In the genomic region with DNA sequence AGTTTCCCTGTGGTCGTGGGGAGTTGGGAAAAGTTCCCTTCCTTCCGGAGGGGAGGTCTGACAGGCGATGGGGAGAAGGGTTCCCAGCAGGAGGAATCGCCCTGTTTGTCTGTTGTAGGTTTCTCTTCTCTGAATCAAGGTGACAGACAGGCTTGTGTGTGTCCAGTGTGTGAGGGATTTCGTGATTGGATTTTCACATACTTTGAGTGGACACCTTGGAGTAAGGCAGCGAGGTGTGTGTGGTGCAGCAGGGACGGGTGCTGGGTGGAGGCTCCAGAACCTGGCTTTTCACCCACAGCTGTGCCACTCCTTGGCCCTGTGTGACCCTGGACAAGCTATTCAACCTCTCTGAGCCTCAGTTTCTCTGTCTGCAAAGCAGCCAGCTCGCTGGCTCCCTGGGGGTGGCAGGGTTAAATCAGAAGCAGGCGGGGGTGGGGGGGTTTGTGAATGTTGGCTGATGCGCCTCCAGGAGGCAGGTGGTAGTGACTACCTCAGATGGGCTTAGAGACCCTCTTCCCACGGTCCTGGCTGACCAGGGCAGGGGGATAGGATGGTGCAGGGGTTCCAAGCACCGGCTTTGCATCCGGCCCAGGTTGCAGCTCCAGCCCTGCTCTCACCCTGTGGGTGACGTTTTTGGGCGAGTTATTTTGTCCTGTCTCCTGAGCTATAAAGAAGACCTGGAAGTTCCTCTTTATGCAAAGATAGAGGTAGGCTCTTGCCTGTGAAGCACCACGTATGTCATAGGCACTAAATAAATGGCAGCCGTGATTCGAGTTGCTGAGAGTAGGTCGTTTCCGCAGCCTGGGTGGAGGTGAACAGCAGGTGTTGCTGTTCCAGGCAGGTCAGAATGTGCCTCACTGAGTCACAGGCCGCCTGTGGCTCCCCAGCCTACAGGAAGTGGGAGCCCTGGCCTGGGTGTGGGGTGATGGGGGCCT, we compare ENCODE assay signal across 9 cellular contexts. TPM values are rescaled to one million over a fixed set of nuclear protein-coding genes. Genes with fewer than 3 reads are reported as not detected.
DNase-seq lines count a peak whose midpoint lies in the region; ATAC-seq and TF ChIP-seq lines count a peak whose summit lies in the region.
"Had no signal": no experiment of that assay in that cellular context is flagged by ENCODE, and none has a peak within 500 bp of the region (broad histone marks: within the 10 kb centered on the region; RNA-seq: fewer than 3 reads in every experiment).

No MANE protein-coding gene starts in this region.

- peak overlapping the region; percentile 75 for H3K4me3 Mint-ChIP-seq in neural progenitor cell
- H3K4me3 Mint-ChIP-seq in stimulated activated effector memory CD8-positive, alpha-beta T cell treated with anti-CD3 and anti-CD28 coated beads, Interleukin-12 subunit alpha, Interleukin-12 subunit beta, amount 100 ng/mL, for 72 hours, result no peak overlapping the region

- no peak overlapping the region for H3K27ac ChIP-seq in neural progenitor cell

- peaks cover 8% of the 10 kb centered on the region for H3K27me3 Mint-ChIP-seq in neural progenitor cell (ENCODE audit: insufficient read depth, low read depth)

- no peaks in the 10 kb centered on the region for H3K9me3 Mint-ChIP-seq in neural progenitor cell
- H3K9me3 Mint-ChIP-seq in stimulated activated effector memory CD8-positive, alpha-beta T cell treated with anti-CD3 and anti-CD28 coated beads, Interleukin-12 subunit alpha, Interleukin-12 subunit beta, amount 100 ng/mL, for 72 hours, result no peaks in the 10 kb centered on the region

- H4K20me1 ChIP-seq in neural progenitor cell (ENCODE audit: low read depth), result no peaks in the 10 kb centered on the region

- no peaks in the 10 kb centered on the region for H3K36me3 ChIP-seq in BE2C
- no peaks in the 10 kb centered on the region for H3K36me3 ChIP-seq in neural progenitor cell

- ATAC-seq in HG02588 (IDR thresholded peaks at IDR 0.05; ENCODE audit: unreplicated experiment), result no peak
- no peak for ATAC-seq in stimulated activated effector memory CD8-positive, alpha-beta T cell treated with anti-CD3 and anti-CD28 coated beads, Interleukin-12 subunit alpha, Interleukin-12 subunit beta, amount 100 ng/mL, for 72 hours

- H3K4me3 ChIP-seq in BE2C (ENCODE audit: low read depth, low read length) (peak overlapping the region; percentile 61), epithelial cell of proximal tubule (ENCODE audit: low read depth, low read length) (peak overlapping the region; percentile 52), neural progenitor cell (peak overlapping the region; percentile 46)

- peaks cover 13% of the 10 kb centered on the region for H3K4me1 Mint-ChIP-seq in neural progenitor cell
- H3K4me1 Mint-ChIP-seq in stimulated activated effector memory CD8-positive, alpha-beta T cell treated with anti-CD3 and anti-CD28 coated beads, Interleukin-12 subunit alpha, Interleukin-12 subunit beta, amount 100 ng/mL, for 72 hours, result no peaks in the 10 kb centered on the region

- no peak overlapping the region for H3K9ac ChIP-seq in neural progenitor cell

- H3F3A ChIP-seq in neural progenitor cell (ENCODE audit: low read depth), result no peaks in the 10 kb centered on the region

- peak overlapping the region; percentile 75 for H3K4me2 ChIP-seq in neural progenitor cell

- intact Hi-C loops in posterior vena cava (cut with DNase I), result loop anchor here in 1 of 2 donors (10.0 kb wide), 1 partner anchor 1391 kb away; no protein-coding TSS in a partner anchor

- H3K27me3 ChIP-seq in BE2C (no peaks in the 10 kb centered on the region), neural progenitor cell (peaks cover 31% of the 10 kb centered on the region)

- TF ChIP-seq CTCF in BE2C (IDR thresholded peaks at IDR 0.05; ENCODE audit: low read depth, low read length) (no peak), epithelial cell of proximal tubule (conservative IDR thresholded peaks at IDR 0.05; ENCODE audit: low read depth, low read length) (no peak), neural progenitor cell (IDR thresholded peaks at IDR 0.05) (no peak)

- no peaks in the 10 kb centered on the region for H3K36me3 Mint-ChIP-seq in neural progenitor cell
- H3K36me3 Mint-ChIP-seq in stimulated activated effector memory CD8-positive, alpha-beta T cell treated with anti-CD3 and anti-CD28 coated beads, Interleukin-12 subunit alpha, Interleukin-12 subunit beta, amount 100 ng/mL, for 72 hours, result no peaks in the 10 kb centered on the region

- H3K79me2 ChIP-seq in neural progenitor cell (ENCODE audit: low read depth), result no peaks in the 10 kb centered on the region

- H3K27ac Mint-ChIP-seq in neural progenitor cell, result no peak overlapping the region
- no peak overlapping the region for H3K27ac Mint-ChIP-seq in stimulated activated effector memory CD8-positive, alpha-beta T cell treated with anti-CD3 and anti-CD28 coated beads, Interleukin-12 subunit alpha, Interleukin-12 subunit beta, amount 100 ng/mL, for 72 hours

- H3K4me1 ChIP-seq in BE2C (peaks cover 11% of the 10 kb centered on the region), neural progenitor cell (peaks cover 10% of the 10 kb centered on the region)

- H3K9me3 ChIP-seq in BE2C, result no peaks in the 10 kb centered on the region
- no peaks in the 10 kb centered on the region for H3K9me3 ChIP-seq in neural progenitor cell (ENCODE audit: low read depth)

- DNase-seq in BE2C (no peak), NCI-H69 (lab: John Stamatoyannopoulos, UW) (peak; percentile 37), epithelial cell of proximal tubule (ENCODE audit: low read depth) (no peak), neural progenitor cell (ENCODE audit: low spot score) (no peak), NCI-H1436 (lab: John Stamatoyannopoulos, UW) (no peak), posterior vena cava (ENCODE audit: low spot score) (no peak)
- DNase-seq in stimulated activated effector memory CD8-positive, alpha-beta T cell treated with anti-CD3 and anti-CD28 coated beads, Interleukin-12 subunit alpha, Interleukin-12 subunit beta, amount 100 ng/mL, for 72 hours (ENCODE audit: low spot score in 2 of 2), result no peak

- peak overlapping the region; percentile 74 for H2AFZ ChIP-seq in neural progenitor cell (replicated peaks)

RNA-seq across cellular contexts. Expression of gene BDKRB2, which starts 0.7 kb away (rescaled TPM):
- 2.4 TPM for polyA plus RNA-seq in BE2C (2012; ENCODE audit: insufficient read depth, insufficient read length, low read depth)
- total RNA-seq in epithelial cell of proximal tubule, result under 0.01 and 0.29 TPM in 2 replicates
- total RNA-seq in neural progenitor cell (ENCODE audit: low replicate concordance), result 0.37 TPM in 2 replicates
- 10 to 100 TPM in 1 of 2 donors, 1 to 10 TPM in 1; 4.6 to 10.3 TPM for total RNA-seq in posterior vena cava
- total RNA-seq: T-helper 2 cell treated with Interferon-gamma antibody and Interleukin-4, amounts not matched to agents 100 ng/mL and 5 ng/mL, for 36 hours had no signal

RNA-seq across cellular contexts. Expression of gene BDKRB1, which starts 50.7 kb away (rescaled TPM):
- 0.54 TPM for polyA plus RNA-seq in BE2C (2012; ENCODE audit: insufficient read depth, insufficient read length, low read depth)
- total RNA-seq in epithelial cell of proximal tubule, result 0.40 TPM in 1 of 2 replicates, not detected in the other
- not detected in 2 replicates for total RNA-seq in neural progenitor cell (ENCODE audit: low replicate concordance)
- under 1 TPM; 0.24 to 0.56 TPM for total RNA-seq in posterior vena cava
- total RNA-seq: T-helper 2 cell treated with Interferon-gamma antibody and Interleukin-4, amounts not matched to agents 100 ng/mL and 5 ng/mL, for 36 hours had no signal
